In genomic region chr15:99749386-99749785, GRCh38 we compare ENCODE assay signal across 19 cellular contexts. TPM values are rescaled to one million over a fixed set of nuclear protein-coding genes. Genes with fewer than 3 reads are reported as not detected.
DNase-seq lines count a peak whose midpoint lies in the region; ATAC-seq, FAIRE-seq and TF ChIP-seq lines count a peak whose summit lies in the region.
"Had no signal": no experiment of that assay in that cellular context is flagged by ENCODE, and none has a peak within 500 bp of the region (broad histone marks: within the 10 kb centered on the region; RNA-seq: fewer than 3 reads in every experiment).

No MANE protein-coding gene starts in this region.

- no peak for ATAC-seq in stimulated activated memory B cell treated with anti-CD40 and anti-IgM and Interleukin-4, amounts not matched to agents 10 μg/mL and 1 μg/mL and 100 μg/mL, for 72 hours
- no peak for ATAC-seq in HG02973 (IDR thresholded peaks at IDR 0.05; ENCODE audit: unreplicated experiment)
- ATAC-seq: T-cell had no signal

- H3K4me3 ChIP-seq in HEK293 (ENCODE audit: low read depth, low read length) (no peak overlapping the region), bronchial epithelial cell (ENCODE audit: low read depth, low read length) (no peak overlapping the region), liver (ENCODE audit: low read depth in 1 of 3, low read length in 3 of 3) (no peak overlapping the region)

- H3K4me3 Mint-ChIP-seq in stimulated activated memory B cell treated with anti-CD40 and anti-IgM and Interleukin-4, amounts not matched to agents 10 μg/mL and 1 μg/mL and 100 μg/mL, for 72 hours: no peak overlapping the region
- H3K4me3 Mint-ChIP-seq: memory B cell, nephron, T-cell had no signal

- WGBS in liver: 29% methylated on average over 6 of the region's 6 CpGs

- H3K9ac ChIP-seq in liver (ENCODE audit: low read depth in 1 of 2, low read length in 2 of 2): no peak overlapping the region

- H3K4me1 Mint-ChIP-seq in stimulated activated memory B cell treated with anti-CD40 and anti-IgM and Interleukin-4, amounts not matched to agents 10 μg/mL and 1 μg/mL and 100 μg/mL, for 72 hours: no peaks in the 10 kb centered on the region
- H3K4me1 Mint-ChIP-seq: memory B cell, nephron, T-cell had no signal

- no peaks in the 10 kb centered on the region for H3K27me3 ChIP-seq in bronchial epithelial cell (ENCODE audit: control insufficient read depth, insufficient read depth, low read length)
- H3K27me3 ChIP-seq in liver (ENCODE audit: control insufficient read depth in 4 of 4, insufficient read depth in 4 of 4, low read length in 3 of 4): no peaks in the 10 kb centered on the region
- H3K27me3 ChIP-seq: brain microvascular endothelial cell had no signal

- H3K27ac ChIP-seq in HEK293 (ENCODE audit: extremely low read depth, low read depth, low read length) (no peak overlapping the region), liver (ENCODE audit: low read depth in 1 of 2, low read length in 2 of 2) (peak overlapping the region; percentile 14 to 51)
- H3K27ac ChIP-seq: brain microvascular endothelial cell had no signal

- no peaks in the 10 kb centered on the region for H3K36me3 Mint-ChIP-seq in stimulated activated memory B cell treated with anti-CD40 and anti-IgM and Interleukin-4, amounts not matched to agents 10 μg/mL and 1 μg/mL and 100 μg/mL, for 72 hours
- H3K36me3 Mint-ChIP-seq: memory B cell, T-cell had no signal

- TF ChIP-seq CTCF in HEK293 (tag by site-specific recombination; IDR thresholded peaks at IDR 0.05) (no peak), bronchial epithelial cell (IDR thresholded peaks at IDR 0.05; ENCODE audit: insufficient read depth, low read length, severe bottlenecking) (no peak), liver (IDR thresholded peaks at IDR 0.05; ENCODE audit: low read depth, low read length, missing input control) (no peak)

- DNase-seq in DMS53 (lab: John Stamatoyannopoulos, UW) (peak; percentile 30), bronchial epithelial cell (ENCODE audit: low read depth) (peak; percentile 56), mesenteric fat pad (ENCODE audit: low spot score) (no peak), pons (ENCODE audit: low spot score) (no peak)
- DNase-seq: activated CD8-positive, alpha-beta memory T cell treated with anti-CD3 and anti-CD28 coated beads for 24 hours; AML-193; brain microvascular endothelial cell; HCEC 1CT; NCI-H1694 treated with DMSO at 0.1 percent for 48 hours; NCI-H446 treated with DMSO at 0.1 percent for 48 hours; stimulated activated CD4-positive, alpha-beta T cell treated with anti-CD3 and anti-CD28 coated beads, Interleukin-12 subunit alpha, Interleukin-12 subunit beta, amount 100 ng/mL, for 4 hours; T-cell had no signal

- H3K27ac Mint-ChIP-seq in stimulated activated memory B cell treated with anti-CD40 and anti-IgM and Interleukin-4, amounts not matched to agents 10 μg/mL and 1 μg/mL and 100 μg/mL, for 72 hours: no peak overlapping the region
- H3K27ac Mint-ChIP-seq: memory B cell, nephron, T-cell had no signal

- CTCF ChIA-PET in HEK293 (lab: Yijun Ruan, JAX): no interaction called here

- H3K9me3 Mint-ChIP-seq in stimulated activated memory B cell treated with anti-CD40 and anti-IgM and Interleukin-4, amounts not matched to agents 10 μg/mL and 1 μg/mL and 100 μg/mL, for 72 hours: no peaks in the 10 kb centered on the region
- H3K9me3 Mint-ChIP-seq: memory B cell, nephron, T-cell had no signal

- FAIRE-seq in bronchial epithelial cell (lab: Jason Lieb, UNC): no peak
- FAIRE-seq: G401.6 had no signal

- no peaks in the 10 kb centered on the region for H3K36me3 ChIP-seq in HEK293 (ENCODE audit: control insufficient read depth in 2 of 2, insufficient read depth in 1 of 2, low read length in 2 of 2)
- H3K36me3 ChIP-seq in bronchial epithelial cell (ENCODE audit: control insufficient read depth, insufficient read depth, low read length): no peaks in the 10 kb centered on the region
- no peaks in the 10 kb centered on the region for H3K36me3 ChIP-seq in liver (ENCODE audit: control insufficient read depth in 4 of 4, insufficient read depth in 3 of 4, low read depth in 1 of 4, low read length in 3 of 4)
- H3K36me3 ChIP-seq: brain microvascular endothelial cell had no signal

- H3K9me3 ChIP-seq in HEK293 (ENCODE audit: control insufficient read depth, insufficient read depth, low read depth, low read length): no peaks in the 10 kb centered on the region
- H3K9me3 ChIP-seq in liver (ENCODE audit: control insufficient read depth in 4 of 4, low read length in 3 of 4): no peaks in the 10 kb centered on the region

- no peaks in the 10 kb centered on the region for H3K27me3 Mint-ChIP-seq in stimulated activated memory B cell treated with anti-CD40 and anti-IgM and Interleukin-4, amounts not matched to agents 10 μg/mL and 1 μg/mL and 100 μg/mL, for 72 hours

- TF ChIP-seq RAD21 in liver (IDR thresholded peaks at IDR 0.05): no peak

- H3K4me1 ChIP-seq in HEK293 (ENCODE audit: control insufficient read depth, insufficient read depth, low read length) (no peaks in the 10 kb centered on the region), liver (ENCODE audit: control insufficient read depth in 4 of 4, insufficient read depth in 4 of 4, low read length in 3 of 4) (peaks cover 0 to 9% (median 4%) of the 10 kb centered on the region in 4 donors)

- POLR2A ChIA-PET in HEK293 (lab: Yijun Ruan, JAX): no interaction called here

TF ChIP-seq in HEK293, 187 proteins besides CTCF, POLR2A, EP300 and RAD21:
- TF ChIP-seq ATF2 (tag by site-specific recombination; IDR thresholded peaks at IDR 0.05; ENCODE audit: low read depth) (peak; percentile 69), ZNF785 (tag by site-specific recombination; IDR thresholded peaks at IDR 0.05) (no peak), ZNF677 (tag by site-specific recombination; IDR thresholded peaks at IDR 0.05) (no peak)

TF ChIP-seq in liver, 16 proteins besides CTCF, POLR2A, EP300 and RAD21:
- TF ChIP-seq RXRA (IDR thresholded peaks at IDR 0.05): peak; percentile 41 to 44
- TF ChIP-seq FOXA1 (IDR thresholded peaks at IDR 0.05): no peak
- no peak for TF ChIP-seq EGR1 (IDR thresholded peaks at IDR 0.05; ENCODE audit: low read depth in 2 of 2)
- peak; percentile 19 for TF ChIP-seq MAX (IDR thresholded peaks at IDR 0.05)
- no peak for TF ChIP-seq TAF1 (conservative IDR thresholded peaks at IDR 0.05)
- TF ChIP-seq SP1 (IDR thresholded peaks at IDR 0.05): peak; percentile 27
- TF ChIP-seq YY1 (IDR thresholded peaks at IDR 0.05): peak; percentile 35
- TF ChIP-seq ZBTB33 (IDR thresholded peaks at IDR 0.05): peak; percentile 15
- TF ChIP-seq GABPA (IDR thresholded peaks at IDR 0.05 in 1 of 2, conservative IDR thresholded peaks at IDR 0.05 in 1 of 2): no peak
- peak; percentile 30 to 33 for TF ChIP-seq HNF4A (conservative IDR thresholded peaks at IDR 0.05)
- peak in 1 of 2 donors; percentile 35 for TF ChIP-seq JUND (IDR thresholded peaks at IDR 0.05)

RNA-seq across cellular contexts. Expression of gene LYSMD4, which starts 16.1 kb away (rescaled TPM):
- 13.2 and 14.1 TPM in 2 replicates for total RNA-seq in bronchial epithelial cell
- total RNA-seq in liver: 10 to 100 TPM in 1 of 2 donors, 1 to 10 TPM in 1; 8.1 to 12.1 TPM
- polyA plus RNA-seq in liver: 1 to 10 TPM; 3.9 to 6.4 TPM
- 6.4 TPM for total RNA-seq in mesenteric fat pad

Comparison
In these comparisons a context has a peak if more than half of its experiments do, and no peak if none do; other contexts are left out.
1. DNase-seq: peak in DMS53 (single experiment) and bronchial epithelial cell (single experiment); none in mesenteric fat pad (single experiment) and pons (single experiment).